ENCODE assay signal across 1 cellular context in genomic region chr1:53375440-53375839, GRCh38.
TF ChIP-seq lines count a peak whose summit lies in the region.

No MANE protein-coding gene starts in this region.

TF ChIP-seq in WTC11, 78 proteins besides CTCF, POLR2A, EP300 and RAD21:
- TF ChIP-seq MLX (CRISPR knock-in tag; IDR thresholded peaks at IDR 0.05) (no peak), TCF7 (CRISPR knock-in tag; IDR thresholded peaks at IDR 0.05; ENCODE audit: low read depth) (no peak), ZNF317 (CRISPR knock-in tag; IDR thresholded peaks at IDR 0.05; ENCODE audit: borderline replicate concordance, low read depth) (no peak), EMX1 (CRISPR knock-in tag; IDR thresholded peaks at IDR 0.05) (no peak), ZNF532 (CRISPR knock-in tag; IDR thresholded peaks at IDR 0.05; ENCODE audit: borderline replicate concordance) (no peak), IRF2 (CRISPR knock-in tag; IDR thresholded peaks at IDR 0.05; ENCODE audit: borderline replicate concordance, low read depth) (no peak), ZNF512 (CRISPR knock-in tag; IDR thresholded peaks at IDR 0.05; ENCODE audit: borderline replicate concordance) (no peak), ZBTB43 (CRISPR knock-in tag; IDR thresholded peaks at IDR 0.05) (no peak), ZNF232 (CRISPR knock-in tag; IDR thresholded peaks at IDR 0.05) (no peak), ZNF416 (CRISPR knock-in tag; IDR thresholded peaks at IDR 0.05) (no peak), MYBL2 (CRISPR knock-in tag; IDR thresholded peaks at IDR 0.05) (no peak), MXD4 (CRISPR knock-in tag; IDR thresholded peaks at IDR 0.05; ENCODE audit: borderline replicate concordance) (no peak), ZNF219 (CRISPR knock-in tag; IDR thresholded peaks at IDR 0.05; ENCODE audit: borderline replicate concordance) (no peak), CREM (CRISPR knock-in tag; IDR thresholded peaks at IDR 0.05) (no peak), E2F1 (CRISPR knock-in tag; IDR thresholded peaks at IDR 0.05) (no peak)
